In genomic region chr13:114282143-114282685, GRCh38 we compare ENCODE assay signal across 8 cellular contexts. TPM values are rescaled to one million over a fixed set of nuclear protein-coding genes. Genes with fewer than 3 reads are reported as not detected.
DNase-seq lines count a peak whose midpoint lies in the region; ATAC-seq and TF ChIP-seq lines count a peak whose summit lies in the region.

No MANE protein-coding gene starts in this region.

- no peaks in the 10 kb centered on the region for H3K27me3 ChIP-seq in ACC112 (ENCODE audit: insufficient read depth, low read length)
- H3K27me3 ChIP-seq in trophoblast cell (ENCODE audit: insufficient read depth, low read length) = no peaks in the 10 kb centered on the region
- H3K27me3 ChIP-seq in uterus = no peaks in the 10 kb centered on the region

- H3K79me1 ChIP-seq in trophoblast cell (ENCODE audit: low read length) = peaks cover 14% of the 10 kb centered on the region

- no peak overlapping the region for H3K23ac ChIP-seq in trophoblast cell (ENCODE audit: low read length)

- H3K27ac Mint-ChIP-seq in activated naive CD4-positive, alpha-beta T cell treated with anti-CD3 and anti-CD28 coated beads for 36 hours = peak overlapping the region; percentile 89

- H3K4me2 ChIP-seq in trophoblast cell (ENCODE audit: low read length) = peak overlapping the region; percentile 63

- peak overlapping the region; percentile 93 for H3K18ac ChIP-seq in trophoblast cell (ENCODE audit: low read length)

- H3K4me1 Mint-ChIP-seq in activated naive CD4-positive, alpha-beta T cell treated with anti-CD3 and anti-CD28 coated beads for 36 hours (ENCODE audit: low read depth) = peaks cover 46% of the 10 kb centered on the region

- ATAC-seq in GM18519 (IDR thresholded peaks at IDR 0.05; ENCODE audit: low FRiP score, unreplicated experiment) (peak; percentile 16), HG03175 (IDR thresholded peaks at IDR 0.05; ENCODE audit: unreplicated experiment) (peak; percentile 13)

- H3K79me2 ChIP-seq in ACC112 (ENCODE audit: control insufficient read depth, insufficient read depth, low read length, unreplicated experiment) (peaks cover 28% of the 10 kb centered on the region), trophoblast cell (ENCODE audit: control insufficient read depth, insufficient read depth, low read length, poor library complexity) (peaks cover 10% of the 10 kb centered on the region)

- H2BK120ac ChIP-seq in trophoblast cell (ENCODE audit: insufficient read depth, low read length, poor library complexity) = peak overlapping the region; percentile 72

- H3K36me3 ChIP-seq in ACC112 (ENCODE audit: insufficient read depth, low read length) (peaks cover 14% of the 10 kb centered on the region), trophoblast cell (ENCODE audit: control insufficient read depth in 1 of 2, insufficient read depth in 2 of 2, low read length in 2 of 2) (peaks cover 9 to 21% of the 10 kb centered on the region in 2 experiments), uterus (no peaks in the 10 kb centered on the region)

- H2BK12ac ChIP-seq in trophoblast cell (ENCODE audit: low read length) = peak overlapping the region; percentile 5

- H4K12ac ChIP-seq in trophoblast cell (ENCODE audit: low read depth, low read length) = peak overlapping the region; percentile 80

- no peak for TF ChIP-seq CTCF in uterus (IDR thresholded peaks at IDR 0.05)

- WGBS in trophoblast cell (ENCODE audit: extremely low coverage, insufficient coverage, insufficient read length) = no CpG with 5 or more reads among the region's 41 CpGs

- H3K27me3 Mint-ChIP-seq in activated naive CD4-positive, alpha-beta T cell treated with anti-CD3 and anti-CD28 coated beads for 36 hours (ENCODE audit: low read depth) = no peaks in the 10 kb centered on the region

- peak overlapping the region; percentile 88 for H3K4ac ChIP-seq in trophoblast cell (ENCODE audit: low read depth, low read length)

- CTCF ChIA-PET in activated naive CD4-positive, alpha-beta T cell treated with anti-CD3 and anti-CD28 coated beads for 36 hours (lab: Charles Lee) = interaction anchor here (1.0 kb wide), 2 partner anchors 55 to 59 kb away, joined by 3 to 5 read pairs; no protein-coding TSS in a partner anchor

- peak; percentile 47 for DNase-seq in activated naive CD4-positive, alpha-beta T cell treated with anti-CD3 and anti-CD28 coated beads for 36 hours
- DNase-seq in head of caudate nucleus (peak in 39 of 42 donors; percentile 6 to 71 (median 33)), trophoblast cell (peak; percentile 73 to 78), uterus (peak in 1 of 2 donors; percentile 41)

- peak overlapping the region; percentile 91 for H3K4me3 Mint-ChIP-seq in activated naive CD4-positive, alpha-beta T cell treated with anti-CD3 and anti-CD28 coated beads for 36 hours

- peak overlapping the region; percentile 90 for H3K14ac ChIP-seq in trophoblast cell (ENCODE audit: low read length)

- H4K8ac ChIP-seq in trophoblast cell (ENCODE audit: low read depth, low read length) = peak overlapping the region; percentile 86

- H4K91ac ChIP-seq in trophoblast cell (ENCODE audit: low read depth, low read length) = peak overlapping the region; percentile 83

- H3K27ac ChIP-seq in ACC112 (ENCODE audit: low read depth, low read length) (peak overlapping the region; percentile 80), trophoblast cell (ENCODE audit: low read depth, low read length) (peak overlapping the region; percentile 98), uterus (peak overlapping the region; percentile 97 to 98)

- no peaks in the 10 kb centered on the region for H3K9me3 Mint-ChIP-seq in activated naive CD4-positive, alpha-beta T cell treated with anti-CD3 and anti-CD28 coated beads for 36 hours

- intact Hi-C loops in activated naive CD4-positive, alpha-beta T cell treated with anti-CD3 and anti-CD28 coated beads for 36 hours (cut with micrococcal nuclease) = no loop called here
- intact Hi-C loops in head of caudate nucleus (cut with DNase I) (no loop called here), uterus (cut with DNase I; ENCODE audit: low total_unique reads) (no loop called here)

- H2AFZ ChIP-seq in ACC112 (ENCODE audit: low read length, unreplicated experiment) (peak overlapping the region; percentile 95), trophoblast cell (ENCODE audit: insufficient read depth, low read length, poor library complexity) (peak overlapping the region; percentile 71)

- H3K36me3 Mint-ChIP-seq in activated naive CD4-positive, alpha-beta T cell treated with anti-CD3 and anti-CD28 coated beads for 36 hours (ENCODE audit: low read depth) = peaks cover 30% of the 10 kb centered on the region

- peak overlapping the region; percentile 41 for H2AK5ac ChIP-seq in trophoblast cell (ENCODE audit: low read length)

- peak overlapping the region; percentile 79 for H3K4me3 ChIP-seq in ACC112 (ENCODE audit: low read depth, low read length)
- peak overlapping the region; percentile 78 for H3K4me3 ChIP-seq in trophoblast cell (ENCODE audit: low read depth, low read length)
- peak overlapping the region; percentile 60 to 93 for H3K4me3 ChIP-seq in uterus

- peak overlapping the region; percentile 98 for H2BK5ac ChIP-seq in trophoblast cell (ENCODE audit: low read depth, low read length, poor library complexity)

- H3K9me3 ChIP-seq in trophoblast cell (ENCODE audit: insufficient read depth, low read depth, low read length) = no peaks in the 10 kb centered on the region
- no peaks in the 10 kb centered on the region for H3K9me3 ChIP-seq in uterus

- H3K4me1 ChIP-seq in ACC112 (ENCODE audit: control insufficient read depth, insufficient read depth, low read length, unreplicated experiment) = peaks cover 24% of the 10 kb centered on the region
- H3K4me1 ChIP-seq in trophoblast cell (ENCODE audit: control insufficient read depth in 1 of 2, insufficient read depth in 2 of 2, low read length in 2 of 2) = peaks cover 3 to 7% of the 10 kb centered on the region in 2 experiments
- peaks cover 0 to 7% of the 10 kb centered on the region in 2 donors for H3K4me1 ChIP-seq in uterus

- no peak for TF ChIP-seq POLR2A in uterus (IDR thresholded peaks at IDR 0.05)

- H3K9ac ChIP-seq in trophoblast cell (ENCODE audit: low read length) = peak overlapping the region; percentile 72

TF ChIP-seq in PFSK-1, 5 proteins besides CTCF, POLR2A, EP300 and RAD21:
- TF ChIP-seq TAF1 (IDR thresholded peaks at IDR 0.05; ENCODE audit: borderline replicate concordance, insufficient read depth, low read length) (no peak), FOXP2 (optimal IDR thresholded peaks at IDR 0.05; ENCODE audit: borderline replicate concordance, extremely low read depth, extremely low read length, insufficient read depth) (peak; percentile 1)

RNA-seq across cellular contexts. Expression of gene UPF3A, which starts 0.8 kb away (rescaled TPM):
- 27.3 TPM for polyA plus RNA-seq in PFSK-1 (2012; ENCODE audit: insufficient read length, low read depth)
- total RNA-seq in activated naive CD4-positive, alpha-beta T cell treated with anti-CD3 and anti-CD28 coated beads for 36 hours = 10 to 100 TPM; 36.9 to 38.7 TPM
- 52.6 and 53.2 TPM in 2 replicates for polyA plus RNA-seq in trophoblast cell (2013)
- 10 to 100 TPM; 15.0 to 74.1 (median 34.9) TPM for total RNA-seq in uterus

RNA-seq across cellular contexts. Expression of gene CHAMP1, which starts 32.1 kb away (rescaled TPM):
- 14.6 TPM for polyA plus RNA-seq in PFSK-1 (2012; ENCODE audit: insufficient read length, low read depth)
- 10 to 100 TPM; 50.6 to 52.6 TPM for total RNA-seq in activated naive CD4-positive, alpha-beta T cell treated with anti-CD3 and anti-CD28 coated beads for 36 hours
- 21.9 and 22.6 TPM in 2 replicates for polyA plus RNA-seq in trophoblast cell (2013)
- total RNA-seq in uterus = 10 to 100 TPM in 2 of 4 donors, 1 to 10 TPM in 2; 5.9 to 24.7 (median 15.2) TPM

RNA-seq across cellular contexts. Expression of gene CDC16, which starts 47.5 kb away (rescaled TPM):
- 31.2 TPM for polyA plus RNA-seq in PFSK-1 (2012; ENCODE audit: insufficient read length, low read depth)
- 10 to 100 TPM; 67.2 to 69.5 TPM for total RNA-seq in activated naive CD4-positive, alpha-beta T cell treated with anti-CD3 and anti-CD28 coated beads for 36 hours
- 48.8 and 50.6 TPM in 2 replicates for polyA plus RNA-seq in trophoblast cell (2013)
- total RNA-seq in uterus = 100 to 1,000 TPM in 1 of 4 donors, 10 to 100 TPM in 3; 25.0 to 103 (median 53.5) TPM
